Comparison of ENCODE assay signal across 1 cellular context in the genomic region with DNA sequence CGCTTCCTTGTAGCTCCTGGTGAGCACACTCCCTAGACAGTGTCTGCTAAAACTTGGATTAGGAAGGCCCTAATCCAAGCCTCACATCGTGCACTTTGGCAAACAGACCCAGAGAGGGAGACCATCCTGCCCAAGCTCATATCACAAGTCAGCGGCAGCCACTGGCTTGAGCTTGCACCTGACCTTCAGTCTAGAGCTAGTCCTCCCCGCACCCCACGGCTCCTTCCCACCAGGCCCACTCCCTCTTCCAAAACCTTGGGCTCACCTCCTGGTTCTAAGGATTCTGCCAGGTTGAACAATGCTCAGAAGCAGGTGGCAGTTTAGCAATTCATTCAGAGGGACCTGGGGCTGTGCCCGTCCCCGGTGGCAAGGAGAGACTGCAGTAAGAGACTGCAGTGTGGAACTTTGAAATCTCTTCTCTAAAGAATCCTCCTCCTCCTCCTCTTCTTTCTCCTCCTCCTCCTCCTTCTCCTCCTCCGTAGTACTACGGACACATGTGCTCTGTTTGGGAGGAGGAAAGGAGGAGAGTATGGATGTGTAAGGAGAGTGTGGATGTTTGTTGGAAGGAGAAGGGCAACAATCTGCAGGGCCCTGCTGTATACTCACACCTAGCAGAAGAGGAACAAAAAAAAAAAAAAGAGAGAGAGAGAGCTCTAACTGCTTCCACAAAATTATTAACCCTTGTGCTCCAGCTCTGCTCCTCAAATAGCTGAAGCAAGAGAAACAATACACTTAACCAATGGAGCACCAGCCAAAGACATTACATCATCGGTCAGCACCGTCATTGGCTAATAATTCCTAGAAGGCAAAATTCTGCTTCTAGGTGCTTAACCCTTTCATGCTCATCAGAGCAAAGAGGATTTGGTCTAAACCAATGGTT.
TF ChIP-seq lines count a peak whose summit lies in the region.

No MANE protein-coding gene starts in this region.

TF ChIP-seq in HEK293, 187 proteins besides CTCF, POLR2A, EP300 and RAD21 (continued from another document):
- TF ChIP-seq, protein P1, sequence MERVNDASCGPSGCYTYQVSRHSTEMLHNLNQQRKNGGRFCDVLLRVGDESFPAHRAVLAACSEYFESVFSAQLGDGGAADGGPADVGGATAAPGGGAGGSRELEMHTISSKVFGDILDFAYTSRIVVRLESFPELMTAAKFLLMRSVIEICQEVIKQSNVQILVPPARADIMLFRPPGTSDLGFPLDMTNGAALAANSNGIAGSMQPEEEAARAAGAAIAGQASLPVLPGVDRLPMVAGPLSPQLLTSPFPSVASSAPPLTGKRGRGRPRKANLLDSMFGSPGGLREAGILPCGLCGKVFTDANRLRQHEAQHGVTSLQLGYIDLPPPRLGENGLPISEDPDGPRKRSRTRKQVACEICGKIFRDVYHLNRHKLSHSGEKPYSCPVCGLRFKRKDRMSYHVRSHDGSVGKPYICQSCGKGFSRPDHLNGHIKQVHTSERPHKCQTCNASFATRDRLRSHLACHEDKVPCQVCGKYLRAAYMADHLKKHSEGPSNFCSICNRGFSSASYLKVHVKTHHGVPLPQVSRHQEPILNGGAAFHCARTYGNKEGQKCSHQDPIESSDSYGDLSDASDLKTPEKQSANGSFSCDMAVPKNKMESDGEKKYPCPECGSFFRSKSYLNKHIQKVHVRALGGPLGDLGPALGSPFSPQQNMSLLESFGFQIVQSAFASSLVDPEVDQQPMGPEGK (tag by site-specific recombination; IDR thresholded peaks at IDR 0.05), result peak; percentile 19; the same call in 1 of the 2 replicates
- TF ChIP-seq, protein P2, sequence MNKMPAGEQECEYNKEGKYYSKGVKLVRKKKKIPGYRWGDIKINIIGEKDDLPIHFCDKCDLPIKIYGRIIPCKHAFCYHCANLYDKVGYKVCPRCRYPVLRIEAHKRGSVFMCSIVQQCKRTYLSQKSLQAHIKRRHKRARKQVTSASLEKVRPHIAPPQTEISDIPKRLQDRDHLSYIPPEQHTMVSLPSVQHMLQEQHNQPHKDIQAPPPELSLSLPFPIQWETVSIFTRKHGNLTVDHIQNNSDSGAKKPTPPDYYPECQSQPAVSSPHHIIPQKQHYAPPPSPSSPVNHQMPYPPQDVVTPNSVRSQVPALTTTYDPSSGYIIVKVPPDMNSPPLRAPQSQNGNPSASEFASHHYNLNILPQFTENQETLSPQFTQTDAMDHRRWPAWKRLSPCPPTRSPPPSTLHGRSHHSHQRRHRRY (tag by site-specific recombination; IDR thresholded peaks at IDR 0.05), result no peak
- TF ChIP-seq ZNF48 (tag by site-specific recombination; IDR thresholded peaks at IDR 0.05), result no peak
- peak; percentile 42; the same call in 1 of the 2 replicates for TF ChIP-seq ZNF629 (tag by site-specific recombination; IDR thresholded peaks at IDR 0.05)
- 0 out of 2 replicates have a peak, but pooled peaks have one; percentile 13 for TF ChIP-seq PRDM10 (tag by site-specific recombination; IDR thresholded peaks at IDR 0.05)
- peak; percentile 62; the same call in 1 of the 2 replicates for TF ChIP-seq ZBTB20 (tag by site-specific recombination; IDR thresholded peaks at IDR 0.05)
- TF ChIP-seq ZBTB17 (tag by site-specific recombination; IDR thresholded peaks at IDR 0.05), result 0 out of 2 replicates have a peak, but pooled peaks have one; percentile 27
- 0 out of 2 replicates have a peak, but pooled peaks have one; percentile 31 for TF ChIP-seq ZBTB48 (tag by site-specific recombination; IDR thresholded peaks at IDR 0.05)
- no peak for TF ChIP-seq ZNF302 (tag by site-specific recombination; IDR thresholded peaks at IDR 0.05; ENCODE audit: low read depth)
- no peak for TF ChIP-seq ZNF426 (tag by site-specific recombination; IDR thresholded peaks at IDR 0.05)
